8 cellular contexts compared by ENCODE assay signal in the genomic region with DNA sequence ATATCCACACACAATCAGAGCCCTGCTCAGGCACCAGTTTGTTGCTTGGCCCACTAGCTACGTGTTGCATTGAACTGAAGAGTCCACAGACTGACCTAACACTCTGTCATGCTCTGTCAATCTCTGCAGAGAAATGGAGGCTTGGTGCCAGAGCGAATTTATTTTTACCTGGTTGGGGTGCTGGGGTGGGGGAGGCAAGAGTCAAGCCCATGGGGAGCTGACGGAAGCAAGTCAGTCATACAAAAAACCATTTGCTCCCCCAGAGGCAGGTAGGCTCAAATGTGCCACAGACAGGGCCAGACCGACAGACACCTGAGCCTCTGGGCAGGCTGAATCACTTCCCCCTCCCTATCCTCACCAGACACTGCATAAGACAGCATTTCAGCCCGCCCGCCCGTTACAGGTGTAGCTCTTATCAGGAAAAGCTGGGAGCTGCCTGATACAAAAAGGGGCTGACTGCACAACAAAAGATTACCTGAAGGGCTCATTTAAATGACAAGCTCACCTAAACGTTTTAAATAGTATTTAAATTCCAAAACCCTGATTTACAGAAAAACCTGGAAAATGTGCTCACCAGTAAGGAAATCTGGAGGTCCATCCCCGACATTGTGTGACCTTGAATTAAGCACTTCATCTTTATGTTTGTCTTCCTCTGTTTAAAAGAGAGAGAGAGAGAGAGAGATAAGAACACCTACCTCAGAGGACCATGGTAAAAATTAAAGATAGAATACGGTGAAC. TPM values are rescaled to one million over a fixed set of nuclear protein-coding genes. Genes with fewer than 3 reads are reported as not detected.
DNase-seq lines count a peak whose midpoint lies in the region; ATAC-seq and TF ChIP-seq lines count a peak whose summit lies in the region.

No MANE protein-coding gene starts in this region.

- CTCF ChIA-PET in CD4-positive, alpha-beta T cell (lab: Charles Lee) = interaction anchor here (0.6 to 6.3 kb wide), 11 partner anchors 9 to 173 kb away, joined by 3 to 47 read pairs (median 7); a partner anchor contains a TSS
- CTCF ChIA-PET in activated CD4-positive, alpha-beta T cell treated with anti-CD3 and anti-CD28 coated beads for 36 hours (lab: Charles Lee) = interaction anchor here (0.6 to 8.7 kb wide), 9 partner anchors 9 to 178 kb away, joined by 3 to 94 read pairs (median 5); a partner anchor contains a TSS

- peak; percentile 49 to 75 (median 62) for DNase-seq in CD4-positive, alpha-beta T cell
- DNase-seq in LoVo (ENCODE audit: low spot score) (peak; percentile 73), mucosa of descending colon (peak; percentile 68 to 83 (median 73)), NCI-H226 (no peak)
- DNase-seq in activated CD4-positive, alpha-beta T cell treated with anti-CD3 and anti-CD28 coated beads for 36 hours = peak; percentile 76
- DNase-seq in stimulated activated naive CD8-positive, alpha-beta T cell treated with anti-CD3 and anti-CD28 coated beads, Interleukin-15, amount 100 ng/mL, for 72 hours = peak; percentile 40 to 64

- peaks cover 4% of the 10 kb centered on the region for H3K27me3 Mint-ChIP-seq in CD4-positive, alpha-beta T cell
- no peaks in the 10 kb centered on the region for H3K27me3 Mint-ChIP-seq in activated CD4-positive, alpha-beta T cell treated with anti-CD3 and anti-CD28 coated beads for 36 hours
- H3K27me3 Mint-ChIP-seq in dendritic cell treated with granulocyte-macrophage colony-stimulating factor and Interleukin-4, amounts not matched to agents 40 ng/mL and 50 ng/mL, for 4 days = no peaks in the 10 kb centered on the region
- no peaks in the 10 kb centered on the region for H3K27me3 Mint-ChIP-seq in stimulated activated naive CD8-positive, alpha-beta T cell treated with anti-CD3 and anti-CD28 coated beads, Interleukin-15, amount 100 ng/mL, for 72 hours

- no peak overlapping the region for H3K4me3 ChIP-seq in mucosa of descending colon

- peaks cover 84% of the 10 kb centered on the region for H3K36me3 Mint-ChIP-seq in CD4-positive, alpha-beta T cell (ENCODE audit: low read depth)
- peaks cover 65% of the 10 kb centered on the region for H3K36me3 Mint-ChIP-seq in activated CD4-positive, alpha-beta T cell treated with anti-CD3 and anti-CD28 coated beads for 36 hours (ENCODE audit: low read depth)
- peaks cover 63% of the 10 kb centered on the region for H3K36me3 Mint-ChIP-seq in dendritic cell treated with granulocyte-macrophage colony-stimulating factor and Interleukin-4, amounts not matched to agents 40 ng/mL and 50 ng/mL, for 4 days (ENCODE audit: low read depth)

- peaks cover 5% of the 10 kb centered on the region for H3K36me3 ChIP-seq in mucosa of descending colon (ENCODE audit: low read depth)

- intact Hi-C loops in CD4-positive, alpha-beta T cell (cut with DNase I, micrococcal nuclease) = loop anchor here (2.0 to 5.0 kb wide), 4 partner anchors 14 to 207 kb away; a partner anchor contains a TSS
- intact Hi-C loops in activated CD4-positive, alpha-beta T cell treated with anti-CD3 and anti-CD28 coated beads for 36 hours (cut with DNase I, micrococcal nuclease) = loop anchor here (5.0 to 10.0 kb wide), 5 partner anchors 162 to 1833 kb away; a partner anchor contains a TSS
- intact Hi-C loops in dendritic cell treated with granulocyte-macrophage colony-stimulating factor and Interleukin-4, amounts not matched to agents 40 ng/mL and 50 ng/mL, for 4 days (cut with micrococcal nuclease) = no loop called here
- intact Hi-C loops in mucosa of descending colon (cut with DNase I, micrococcal nuclease) = loop anchor here (5.0 kb wide), 1 partner anchor 57 kb away; no protein-coding TSS in a partner anchor

- peaks cover 31% of the 10 kb centered on the region for H3K4me1 ChIP-seq in mucosa of descending colon (ENCODE audit: low read depth)

- ATAC-seq in CD4-positive, alpha-beta T cell (ENCODE audit: poor library complexity) = peak; percentile 31
- peak; percentile 31 for ATAC-seq in activated CD4-positive, alpha-beta T cell treated with anti-CD3 and anti-CD28 coated beads for 36 hours
- peak; percentile 11 for ATAC-seq in mucosa of descending colon
- ATAC-seq in stimulated activated naive CD8-positive, alpha-beta T cell treated with anti-CD3 and anti-CD28 coated beads, Interleukin-15, amount 100 ng/mL, for 72 hours = peak; percentile 21
- no peak for ATAC-seq in HG03565 (IDR thresholded peaks at IDR 0.05; ENCODE audit: unreplicated experiment)

- no peaks in the 10 kb centered on the region for H3K27me3 ChIP-seq in CD4-positive, alpha-beta T cell (ENCODE audit: control insufficient read depth, insufficient read depth, low read length)

- H3K27ac Mint-ChIP-seq in CD4-positive, alpha-beta T cell = peak overlapping the region; percentile 100
- peak overlapping the region; percentile 100 for H3K27ac Mint-ChIP-seq in activated CD4-positive, alpha-beta T cell treated with anti-CD3 and anti-CD28 coated beads for 36 hours
- peak overlapping the region; percentile 99 for H3K27ac Mint-ChIP-seq in dendritic cell treated with granulocyte-macrophage colony-stimulating factor and Interleukin-4, amounts not matched to agents 40 ng/mL and 50 ng/mL, for 4 days
- peak overlapping the region; percentile 100 for H3K27ac Mint-ChIP-seq in stimulated activated naive CD8-positive, alpha-beta T cell treated with anti-CD3 and anti-CD28 coated beads, Interleukin-15, amount 100 ng/mL, for 72 hours

- H3K4me3 Mint-ChIP-seq in CD4-positive, alpha-beta T cell = peak overlapping the region; percentile 91
- H3K4me3 Mint-ChIP-seq in activated CD4-positive, alpha-beta T cell treated with anti-CD3 and anti-CD28 coated beads for 36 hours = peak overlapping the region; percentile 100
- H3K4me3 Mint-ChIP-seq in dendritic cell treated with granulocyte-macrophage colony-stimulating factor and Interleukin-4, amounts not matched to agents 40 ng/mL and 50 ng/mL, for 4 days = peak overlapping the region; percentile 95
- peak overlapping the region; percentile 92 to 96 for H3K4me3 Mint-ChIP-seq in stimulated activated naive CD8-positive, alpha-beta T cell treated with anti-CD3 and anti-CD28 coated beads, Interleukin-15, amount 100 ng/mL, for 72 hours

- no peaks in the 10 kb centered on the region for H3K9me3 Mint-ChIP-seq in CD4-positive, alpha-beta T cell
- H3K9me3 Mint-ChIP-seq in activated CD4-positive, alpha-beta T cell treated with anti-CD3 and anti-CD28 coated beads for 36 hours (ENCODE audit: low read depth) = no peaks in the 10 kb centered on the region
- no peaks in the 10 kb centered on the region for H3K9me3 Mint-ChIP-seq in dendritic cell treated with granulocyte-macrophage colony-stimulating factor and Interleukin-4, amounts not matched to agents 40 ng/mL and 50 ng/mL, for 4 days
- no peaks in the 10 kb centered on the region for H3K9me3 Mint-ChIP-seq in stimulated activated naive CD8-positive, alpha-beta T cell treated with anti-CD3 and anti-CD28 coated beads, Interleukin-15, amount 100 ng/mL, for 72 hours

- peaks cover 67% of the 10 kb centered on the region for H3K4me1 Mint-ChIP-seq in CD4-positive, alpha-beta T cell (ENCODE audit: low read depth)
- peaks cover 42% of the 10 kb centered on the region for H3K4me1 Mint-ChIP-seq in activated CD4-positive, alpha-beta T cell treated with anti-CD3 and anti-CD28 coated beads for 36 hours
- H3K4me1 Mint-ChIP-seq in dendritic cell treated with granulocyte-macrophage colony-stimulating factor and Interleukin-4, amounts not matched to agents 40 ng/mL and 50 ng/mL, for 4 days (ENCODE audit: low read depth) = peaks cover 49% of the 10 kb centered on the region
- peaks cover 55% of the 10 kb centered on the region for H3K4me1 Mint-ChIP-seq in stimulated activated naive CD8-positive, alpha-beta T cell treated with anti-CD3 and anti-CD28 coated beads, Interleukin-15, amount 100 ng/mL, for 72 hours

- no peaks in the 10 kb centered on the region for H3K9me3 ChIP-seq in CD4-positive, alpha-beta T cell (ENCODE audit: control insufficient read depth, low read length)
- no peaks in the 10 kb centered on the region for H3K9me3 ChIP-seq in mucosa of descending colon

- peak overlapping the region; percentile 100 for H3K27ac ChIP-seq in CD4-positive, alpha-beta T cell (ENCODE audit: low read depth, low read length)

- TF ChIP-seq CTCF in CD4-positive, alpha-beta T cell (IDR thresholded peaks at IDR 0.05) = no peak
- TF ChIP-seq CTCF in mucosa of descending colon (IDR thresholded peaks at IDR 0.05) = no peak

- POLR2A ChIA-PET in CD4-positive, alpha-beta T cell (lab: Charles Lee) = interaction anchor here (0.7 to 15.0 kb wide), 28 partner anchors 10 to 440 kb away, joined by 3 to 932 read pairs (median 7); a partner anchor contains a TSS
- POLR2A ChIA-PET in activated CD4-positive, alpha-beta T cell treated with anti-CD3 and anti-CD28 coated beads for 36 hours (lab: Charles Lee) = interaction anchor here (0.6 to 4.2 kb wide), 17 partner anchors 10 to 208 kb away, joined by 3 to 32 read pairs (median 4); a partner anchor contains a TSS

RNA-seq across cellular contexts. Expression of a gene that starts 2.1 kb away (rescaled TPM):
- total RNA-seq in CD4-positive, alpha-beta T cell = 100 to 1,000 TPM; 228 to 233 TPM
- total RNA-seq in activated CD4-positive, alpha-beta T cell treated with anti-CD3 and anti-CD28 coated beads for 36 hours = 100 to 1,000 TPM; 417 to 450 TPM
- total RNA-seq in mucosa of descending colon = 100 to 1,000 TPM; 243 to 383 (median 266) TPM
